In genomic region chr16:12250578-12250977, GRCh38 we compare ENCODE assay signal across 1 cellular context.
A peak's percentile ranks its signal among the peaks of the same experiment; 100 is the strongest.
TF ChIP-seq lines count a peak whose summit lies in the region.

No MANE protein-coding gene starts in this region.

TF ChIP-seq in HepG2, 621 proteins besides CTCF, POLR2A, EP300 and RAD21 (continued from another document):
- peak; percentile 11; the same call in 1 of the 2 replicates for TF ChIP-seq ZNF687 (CRISPR knock-in tag; IDR thresholded peaks at IDR 0.05)
- TF ChIP-seq ZBTB26 (CRISPR knock-in tag; IDR thresholded peaks at IDR 0.05; ENCODE audit: borderline replicate concordance): no peak
- no peak for TF ChIP-seq ZNF720 (CRISPR knock-in tag; IDR thresholded peaks at IDR 0.05)
TF ChIP-seq in HepG2: peak in this region for 1.
